Comparison of ENCODE assay signal across 8 cellular contexts in genomic region chr11:34263462-34264186, GRCh38.
DNase-seq lines count a peak whose midpoint lies in the region; ATAC-seq, FAIRE-seq and TF ChIP-seq lines count a peak whose summit lies in the region.

No MANE protein-coding gene starts in this region.

- no peak for TF ChIP-seq POLR2A in K562 (conservative IDR thresholded peaks at IDR 0.05)
- TF ChIP-seq POLR2A in HepG2 (IDR thresholded peaks at IDR 0.05; ENCODE audit: insufficient read depth in 1 of 2, low read depth in 2 of 2, low read length in 2 of 2), result no peak

- no TSS peak for BruUV-seq in K562 (replicated peaks; lab: Mats Ljungman, UMichigan)
- no TSS peak for BruUV-seq in HepG2 (replicated peaks; lab: Mats Ljungman, UMichigan)

- peaks cover 0 to 4% of the 10 kb centered on the region in 2 experiments; a peak in 2 of 5 replicates for H3K4me1 ChIP-seq in K562 (replicated peaks in 1 of 2; ENCODE audit: control insufficient read depth in 2 of 2, insufficient read depth in 2 of 2, low read length in 2 of 2)
- peaks cover 80% of the 10 kb centered on the region for H3K4me1 ChIP-seq in HepG2 (ENCODE audit: insufficient read depth, low read length)

- H3K4me3 ChIP-seq in AG10803 (ENCODE audit: low read length) (no peak overlapping the region), K562 (no peak overlapping the region), HepG2 (replicated peaks in 1 of 3; ENCODE audit: insufficient read depth in 1 of 3, low read depth in 2 of 3, low read length in 3 of 3) (no peak overlapping the region)

- 5% methylated on average over 8 of the region's 8 CpGs for WGBS in K562 (ENCODE audit: insufficient coverage, low coverage, missing lambda C conversion rate)
- WGBS in HepG2 (ENCODE audit: low lambda C conversion rate), result 96% methylated on average over 4 of the region's 8 CpGs

- no peak overlapping the region for H3K9ac ChIP-seq in K562 (ENCODE audit: insufficient read depth in 1 of 2, low read depth in 2 of 2, low read length in 2 of 2)
- no peak overlapping the region for H3K9ac ChIP-seq in HepG2 (ENCODE audit: insufficient read depth, low read depth, low read length)

- ATAC-seq in K562, result no peak
- peak; percentile 28; the same call in 2 of the 3 replicates for ATAC-seq in HepG2
- ATAC-seq in HG02870 (IDR thresholded peaks at IDR 0.05; ENCODE audit: unreplicated experiment), result no peak
- ATAC-seq in HG02763 (IDR thresholded peaks at IDR 0.05; ENCODE audit: unreplicated experiment), result no peak

- CTCF ChIA-PET in K562 (lab: Yijun Ruan, JAX; ENCODE audit: low intra/inter-chr PET ratio), result no interaction called here
- CTCF ChIA-PET in HepG2 (lab: Yijun Ruan, JAX; ENCODE audit: low intra/inter-chr PET ratio, low total read pairs), result no interaction called here

- FAIRE-seq in K562 (lab: Jason Lieb, UNC) (no peak), HepG2 (lab: Jason Lieb, UNC) (no peak)

- H3K4me2 ChIP-seq in K562 (ENCODE audit: insufficient read depth, low read length), result no peak overlapping the region
- no peak overlapping the region for H3K4me2 ChIP-seq in HepG2 (ENCODE audit: low read depth, low read length)

- peaks cover 22 to 53% of the 10 kb centered on the region in 2 experiments; a peak in 3 of 5 replicates for H3K27me3 ChIP-seq in K562 (ENCODE audit: control insufficient read depth in 2 of 2, insufficient read depth in 2 of 2, low read length in 2 of 2)
- H3K27me3 ChIP-seq in HepG2 (ENCODE audit: control insufficient read depth in 1 of 2, insufficient read depth in 2 of 2, low read length in 2 of 2), result no peaks in the 10 kb centered on the region

- H3K27ac ChIP-seq in K562 (ENCODE audit: extremely low read depth, low read depth, low read length), result no peak overlapping the region
- H3K27ac ChIP-seq in HepG2 (ENCODE audit: extremely low read length, insufficient read depth, low read length), result no peak overlapping the region

- H3K36me3 ChIP-seq in K562 (ENCODE audit: control insufficient read depth, insufficient read depth, low read length) (no peaks in the 10 kb centered on the region), HepG2 (replicated peaks in 1 of 2; ENCODE audit: control insufficient read depth in 1 of 2, insufficient read depth in 2 of 2, low read length in 2 of 2) (0 out of 5 replicates have a peak, but pooled peaks cover 0 to 2% of the 10 kb centered on the region in 2 experiments)

- H4K20me1 ChIP-seq in K562 (replicated peaks; ENCODE audit: control insufficient read depth, insufficient read depth, low read length), result 0 out of 2 replicates have a peak, but pooled peaks cover 4% of the 10 kb centered on the region
- no peaks in the 10 kb centered on the region for H4K20me1 ChIP-seq in HepG2 (ENCODE audit: insufficient read depth, low read length)

- no peak overlapping the region for H2AFZ ChIP-seq in K562 (ENCODE audit: low read depth, low read length)
- H2AFZ ChIP-seq in HepG2 (ENCODE audit: low read length), result no peak overlapping the region

- TF ChIP-seq EP300 in K562 (IDR thresholded peaks at IDR 0.05; ENCODE audit: low read length), result no peak
- no peak for TF ChIP-seq EP300 in HepG2 (IDR thresholded peaks at IDR 0.05; ENCODE audit: low read depth in 2 of 2, low read length in 2 of 2)
- no peak for TF ChIP-seq EP300 in HepG2 (CRISPR knock-in tag; IDR thresholded peaks at IDR 0.05; ENCODE audit: borderline replicate concordance)

- intact Hi-C loops in K562 (cut with micrococcal nuclease), result no loop called here
- intact Hi-C loops in HepG2 (cut with micrococcal nuclease; ENCODE audit: unreplicated experiment), result loop anchor here (1.0 kb wide), 1 partner anchor 46 kb away; no protein-coding TSS in a partner anchor

- in situ Hi-C loops in K562 (cut with MboI) (no loop called here), HepG2 (cut with HindIII; ENCODE audit: extremely low pct_ligation_motif_present, low pct_unique_long_range_greater_than_20kb) (no loop called here)

- peaks cover 4% of the 10 kb centered on the region for H3K9me1 ChIP-seq in K562 (ENCODE audit: control insufficient read depth, insufficient read depth, low read length)

- no peak for TF ChIP-seq RAD21 in K562 (CRISPR knock-in tag; conservative IDR thresholded peaks at IDR 0.05 in 1 of 2, IDR thresholded peaks at IDR 0.05 in 1 of 2)
- TF ChIP-seq RAD21 in HepG2 (CRISPR knock-in tag; IDR thresholded peaks at IDR 0.05), result no peak

- DNase-seq in AG10803 (ENCODE audit: low read depth), result peak; percentile 70
- peak; percentile 84 for DNase-seq in NCI-H146 treated with DMSO at 0.1 percent for 48 hours (lab: John Stamatoyannopoulos, UW; ENCODE audit: unreplicated experiment)
- no peak for DNase-seq in K562 (ENCODE audit: extremely low read depth in 1 of 4, low spot score in 3 of 4)
- peak; percentile 36 for DNase-seq in HepG2 (ENCODE audit: low spot score)
- DNase-seq in cerebellum (ENCODE audit: low spot score), result no peak
- no peak for DNase-seq in GM20000 (ENCODE audit: low spot score)

- H3K9me3 ChIP-seq in K562 (replicated peaks; ENCODE audit: control insufficient read depth, insufficient read depth, low read depth, low read length) (no peaks in the 10 kb centered on the region), HepG2 (ENCODE audit: low read length) (no peaks in the 10 kb centered on the region)

- H3K79me2 ChIP-seq in K562 (ENCODE audit: control insufficient read depth, insufficient read depth, low read length), result no peaks in the 10 kb centered on the region
- peaks cover 7% of the 10 kb centered on the region for H3K79me2 ChIP-seq in HepG2 (ENCODE audit: insufficient read depth, low read length)

- POLR2A ChIA-PET in K562 (lab: Yijun Ruan, JAX), result interaction anchor here (0.7 to 1.4 kb wide), 4 partner anchors 12 to 226 kb away, joined by 3 to 4 read pairs (median 3); no protein-coding TSS in a partner anchor
- POLR2A ChIA-PET in HepG2 (lab: Yijun Ruan, JAX), result interaction anchor here (1.6 kb wide), 1 partner anchor 94 kb away, joined by 4 read pairs; the partner anchor contains the start of gene ABTB2

- TF ChIP-seq CTCF in AG10803 (conservative IDR thresholded peaks at IDR 0.05; ENCODE audit: low read length) (no peak), K562 (IDR thresholded peaks at IDR 0.05 in 2 of 3, conservative IDR thresholded peaks at IDR 0.05 in 1 of 3; ENCODE audit: insufficient read depth in 2 of 3, low read depth in 1 of 3, low read length in 3 of 3) (no peak), HepG2 (CRISPR knock-in tag; IDR thresholded peaks at IDR 0.05) (no peak), GM20000 (IDR thresholded peaks at IDR 0.05; ENCODE audit: extremely low read depth, missing control alignments) (no peak)

TF ChIP-seq in K562, 482 proteins besides CTCF, POLR2A, EP300 and RAD21:
- no peak for TF ChIP-seq HMBOX1 (IDR thresholded peaks at IDR 0.05)
- TF ChIP-seq CTBP1 (IDR thresholded peaks at IDR 0.05; ENCODE audit: borderline replicate concordance), result 0 out of 2 replicates have a peak, but pooled peaks have one; percentile 26
- TF ChIP-seq FOSL1 (tag; conservative IDR thresholded peaks at IDR 0.05), result peak; percentile 54
- peak; percentile 45 to 46; a peak in 3 of 4 replicates for TF ChIP-seq NRF1 (conservative IDR thresholded peaks at IDR 0.05 in 1 of 2, IDR thresholded peaks at IDR 0.05 in 1 of 2)
- no peak for TF ChIP-seq MCM2 (IDR thresholded peaks at IDR 0.05; ENCODE audit: low read depth)

TF ChIP-seq in HepG2, 621 proteins besides CTCF, POLR2A, EP300 and RAD21 (continues in another document):
- TF ChIP-seq ZNF318 (CRISPR knock-in tag; IDR thresholded peaks at IDR 0.05), result no peak

Comparison
In these comparisons a context has a peak if more than half of its experiments do, and no peak if none do; other contexts are left out.
1. DNase-seq: peak in AG10803 (single experiment), NCI-H146 treated with DMSO at 0.1 percent for 48 hours (single experiment) and HepG2 (single experiment); none in K562 (0 of 4), cerebellum (single experiment) and GM20000 (single experiment).